In the genomic region with DNA sequence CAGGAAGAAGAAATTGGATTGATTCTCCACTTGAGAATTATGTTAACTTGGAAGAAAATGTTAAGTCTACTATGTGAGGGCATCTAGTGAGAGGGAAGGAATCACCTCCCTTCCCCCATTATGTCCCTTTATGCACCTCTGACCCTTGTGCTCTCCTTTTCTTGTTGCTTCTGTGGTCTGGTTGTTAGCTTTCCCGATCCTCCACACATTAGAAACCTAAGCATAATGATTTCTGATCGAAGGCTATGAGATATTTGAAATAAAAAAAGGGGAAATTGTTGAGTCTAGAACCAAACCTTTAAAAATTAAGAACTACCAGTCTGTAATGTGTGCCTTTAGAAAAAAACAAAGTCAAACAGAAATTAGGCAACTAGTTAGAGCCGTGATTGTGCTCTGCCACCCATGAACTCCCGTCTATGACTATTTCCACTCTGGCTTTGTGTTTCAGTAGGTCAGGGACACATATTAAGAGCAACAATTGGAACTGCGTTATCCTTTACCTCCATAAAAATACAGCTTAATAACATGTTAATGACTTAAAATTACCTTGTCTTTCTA, we compare ENCODE assay signal across 10 cellular contexts. TPM values are rescaled to one million over a fixed set of nuclear protein-coding genes. Genes with fewer than 3 reads are reported as not detected.
DNase-seq lines count a peak whose midpoint lies in the region; ATAC-seq, FAIRE-seq and TF ChIP-seq lines count a peak whose summit lies in the region.
"Had no signal": no experiment of that assay in that cellular context is flagged by ENCODE, and none has a peak within 500 bp of the region (broad histone marks: within the 10 kb centered on the region; RNA-seq: fewer than 3 reads in every experiment).

No MANE protein-coding gene starts in this region.

- no peak for FAIRE-seq in HTR-8/SVneo (lab: Jason Lieb, UNC)

- TF ChIP-seq POLR2A in heart left ventricle (IDR thresholded peaks at IDR 0.05): no peak

- H3K27ac ChIP-seq in heart left ventricle (peak overlapping the region in 2 of 12 donors; percentile 75 to 77), colonic mucosa (peak overlapping the region; percentile 66), mucosa of rectum (ENCODE audit: low read depth in 2 of 2, low read length in 2 of 2) (peak overlapping the region in 1 of 2 donors; percentile 55), aorta (ENCODE audit: low read depth in 1 of 2, low read length in 2 of 2) (no peak overlapping the region)

- no peaks in the 10 kb centered on the region for H3K9me3 ChIP-seq in heart left ventricle
- H3K9me3 ChIP-seq in colonic mucosa: no peaks in the 10 kb centered on the region
- H3K9me3 ChIP-seq in mucosa of rectum (ENCODE audit: control insufficient read depth in 2 of 2, low read length in 2 of 2): no peaks in the 10 kb centered on the region
- no peaks in the 10 kb centered on the region for H3K9me3 ChIP-seq in aorta (ENCODE audit: control insufficient read depth, low read length)

- no peak for ATAC-seq in heart left ventricle
- no peak for ATAC-seq in aorta (ENCODE audit: low FRiP score)
- ATAC-seq in activated CD4-positive, CD25-positive, alpha-beta regulatory T cell treated with anti-CD3 and anti-CD28 coated beads, Interleukin-2, amount 50 U/mL, for 24 hours: no peak

- intact Hi-C loops in heart left ventricle (cut with DNase I): no loop called here
- intact Hi-C loops in cardiac septum (cut with DNase I): no loop called here
- intact Hi-C loops in colonic mucosa (cut with DNase I): no loop called here
- intact Hi-C loops in aorta (cut with DNase I): loop anchor here (10.0 kb wide), 3 partner anchors 401 to 511 kb away; no protein-coding TSS in a partner anchor

- no peaks in the 10 kb centered on the region for H3K36me3 ChIP-seq in heart left ventricle
- H3K36me3 ChIP-seq in colonic mucosa: no peaks in the 10 kb centered on the region
- H3K36me3 ChIP-seq in mucosa of rectum (ENCODE audit: control insufficient read depth in 2 of 2, insufficient read depth in 2 of 2, low read length in 2 of 2): no peaks in the 10 kb centered on the region
- no peaks in the 10 kb centered on the region for H3K36me3 ChIP-seq in aorta (ENCODE audit: control insufficient read depth in 1 of 2, insufficient read depth in 2 of 2, low read length in 1 of 2)

- H3K27me3 ChIP-seq in heart left ventricle: peaks cover 0 to 35% (median 22%) of the 10 kb centered on the region in 9 donors
- peaks cover 27% of the 10 kb centered on the region for H3K27me3 ChIP-seq in colonic mucosa
- peaks cover 0 to 5% of the 10 kb centered on the region in 2 donors for H3K27me3 ChIP-seq in mucosa of rectum (ENCODE audit: control insufficient read depth in 2 of 2, insufficient read depth in 2 of 2, low read length in 2 of 2)
- no peaks in the 10 kb centered on the region for H3K27me3 ChIP-seq in aorta (ENCODE audit: control insufficient read depth in 1 of 2, insufficient read depth in 2 of 2, low read length in 1 of 2)

- no peak for DNase-seq in heart left ventricle
- no peak for DNase-seq in cardiac septum (ENCODE audit: low spot score)
- no peak for DNase-seq in colonic mucosa
- no peak for DNase-seq in aorta
- DNase-seq in HTR-8/SVneo (ENCODE audit: insufficient read length, low spot score): no peak
- no peak for DNase-seq in stimulated activated CD4-positive, alpha-beta T cell treated with anti-CD3 and anti-CD28 coated beads, Interleukin-1b, Interleukin-23, amount 100 ng/mL, for 48 hours
- DNase-seq: CD4-positive, alpha-beta T cell; stimulated activated CD4-positive, alpha-beta T cell treated with anti-CD3 and anti-CD28 coated beads, Interleukin-15, amount 100 ng/mL, for 24 hours had no signal

- H3K4me3 ChIP-seq in heart left ventricle: peak overlapping the region in 8 of 12 donors; percentile 48 to 74 (median 58)
- H3K4me3 ChIP-seq in colonic mucosa: no peak overlapping the region
- H3K4me3 ChIP-seq in mucosa of rectum (ENCODE audit: low read length in 2 of 2): peak overlapping the region; percentile 18 to 62
- peak overlapping the region; percentile 21 to 31 for H3K4me3 ChIP-seq in aorta (ENCODE audit: low read length in 2 of 2)

- H3K4me1 ChIP-seq in heart left ventricle (peaks cover 0 to 23% (median 0%) of the 10 kb centered on the region in 12 donors), colonic mucosa (no peaks in the 10 kb centered on the region), mucosa of rectum (ENCODE audit: control insufficient read depth in 2 of 2, insufficient read depth in 2 of 2, low read length in 2 of 2) (no peaks in the 10 kb centered on the region), aorta (ENCODE audit: control insufficient read depth in 1 of 2, insufficient read depth in 2 of 2, low read length in 2 of 2) (no peaks in the 10 kb centered on the region)

- no peak for TF ChIP-seq CTCF in heart left ventricle (IDR thresholded peaks at IDR 0.05)
- TF ChIP-seq CTCF in colonic mucosa (IDR thresholded peaks at IDR 0.05): no peak

- H3K9ac ChIP-seq in colonic mucosa (ENCODE audit: low read depth in 2 of 2, low read length in 2 of 2) (peak overlapping the region in 1 of 2 donors; percentile 36), mucosa of rectum (ENCODE audit: low read depth in 1 of 2, low read length in 2 of 2) (no peak overlapping the region)

- 8 to 11% (median 9%) methylated on average over 5 of the region's 5 CpGs for WGBS in heart left ventricle, 4 donors
- WGBS in aorta, 2 donors: 3 to 9% methylated on average over 5 of the region's 5 CpGs

RNA-seq across cellular contexts. Expression of gene GPC6, which starts 0.5 kb away (rescaled TPM):
- total RNA-seq in heart left ventricle (1 to 10 TPM in 7 of 9 donors, under 1 TPM in 2; 0.44 to 6.2 (median 2.3) TPM), cardiac septum (1.4 TPM), colonic mucosa (1 to 10 TPM; 2.3 to 4.0 TPM), aorta (10 to 100 TPM; 32.4 to 37.4 TPM)
- polyA plus RNA-seq in heart left ventricle (under 1 TPM; 0.08 to 0.93 TPM), aorta (1 to 10 TPM; 5.0 to 5.5 TPM)
- total RNA-seq: CD4-positive, alpha-beta T cell had no signal

Comparison
In these comparisons a context has a peak if more than half of its experiments do, and no peak if none do; other contexts are left out.
1. RNA of gene GPC6, which starts 0.5 kb away (total RNA-seq): 32.4 to 37.4 TPM in aorta; 2.3 to 4.0 TPM in colonic mucosa, 0.44 to 6.2 TPM in heart left ventricle and 1.4 TPM in cardiac septum (single experiment); every median in the first group is over 4 times any median in the second.
2. intact Hi-C loops: an anchor here in aorta (10.0 kb wide); none called in heart left ventricle, cardiac septum and colonic mucosa.